Comparison of ENCODE assay signal across 35 cellular contexts in genomic region chr19:723714-724113, GRCh38. TPM values are rescaled to one million over a fixed set of nuclear protein-coding genes. Genes with fewer than 3 reads are reported as not detected.
"Had no signal": no experiment of that assay in that cellular context is flagged by ENCODE, and none has a peak within 500 bp of the region (broad histone marks: within the 10 kb centered on the region; RNA-seq: fewer than 3 reads in every experiment).

No MANE protein-coding gene starts in this region.

- H3K27ac Mint-ChIP-seq: activated CD4-positive, alpha-beta memory T cell treated with anti-CD3 and anti-CD28 coated beads, Interleukin-2, amount 10 ng/mL, durations not matched to agents 7 days and 5 days; activated CD4-positive, alpha-beta T cell treated with anti-CD3 and anti-CD28 coated beads for 36 hours; activated CD4-positive, alpha-beta T cell treated with anti-CD3 and anti-CD28 coated beads, Interleukin-2, amount 10 ng/mL, durations not matched to agents 24 days and 14 days; activated naive CD8-positive, alpha-beta T cell treated with anti-CD3 and anti-CD28 coated beads for 36 hours; activated naive CD8-positive, alpha-beta T cell treated with anti-CD3 and anti-CD28 coated beads, Interleukin-2, amount 50 U/mL, for 24 hours; activated T-cell treated with anti-CD3 and anti-CD28 coated beads, Interleukin-2, amount 50 U/mL, for 24 hours; activated T-cell treated with anti-CD3 and anti-CD28 coated beads, Interleukin-2, amount 50 U/mL, for 72 hours had no signal

- H3K27ac ChIP-seq: body of pancreas, colonic mucosa, epithelial cell of prostate had no signal

- H3K9me3 Mint-ChIP-seq: activated CD4-positive, alpha-beta memory T cell treated with anti-CD3 and anti-CD28 coated beads, Interleukin-2, amount 10 ng/mL, durations not matched to agents 7 days and 5 days; activated CD4-positive, alpha-beta T cell treated with anti-CD3 and anti-CD28 coated beads, Interleukin-2, amount 10 ng/mL, durations not matched to agents 24 days and 14 days; activated naive CD8-positive, alpha-beta T cell treated with anti-CD3 and anti-CD28 coated beads for 36 hours; activated naive CD8-positive, alpha-beta T cell treated with anti-CD3 and anti-CD28 coated beads, Interleukin-2, amount 50 U/mL, for 24 hours; activated T-cell treated with anti-CD3 and anti-CD28 coated beads, Interleukin-2, amount 50 U/mL, for 24 hours; activated T-cell treated with anti-CD3 and anti-CD28 coated beads, Interleukin-2, amount 50 U/mL, for 72 hours had no signal

- FAIRE-seq: endometrium, endothelial cell of umbilical vein had no signal

- H3K36me3 Mint-ChIP-seq: activated naive CD8-positive, alpha-beta T cell treated with anti-CD3 and anti-CD28 coated beads for 36 hours had no signal

- H3K4me3 Mint-ChIP-seq: activated CD4-positive, alpha-beta memory T cell treated with anti-CD3 and anti-CD28 coated beads, Interleukin-2, amount 10 ng/mL, durations not matched to agents 7 days and 5 days; activated CD4-positive, alpha-beta T cell treated with anti-CD3 and anti-CD28 coated beads for 36 hours; activated CD4-positive, alpha-beta T cell treated with anti-CD3 and anti-CD28 coated beads, Interleukin-2, amount 10 ng/mL, durations not matched to agents 24 days and 14 days; activated naive CD8-positive, alpha-beta T cell treated with anti-CD3 and anti-CD28 coated beads for 36 hours; activated naive CD8-positive, alpha-beta T cell treated with anti-CD3 and anti-CD28 coated beads, Interleukin-2, amount 50 U/mL, for 24 hours; activated T-cell treated with anti-CD3 and anti-CD28 coated beads, Interleukin-2, amount 50 U/mL, for 24 hours; activated T-cell treated with anti-CD3 and anti-CD28 coated beads, Interleukin-2, amount 50 U/mL, for 72 hours had no signal

- ATAC-seq: activated CD4-positive, alpha-beta T cell treated with anti-CD3 and anti-CD28 coated beads for 36 hours; activated naive CD8-positive, alpha-beta T cell treated with anti-CD3 and anti-CD28 coated beads, Interleukin-2, amount 50 U/mL, for 24 hours; activated T-cell treated with anti-CD3 and anti-CD28 coated beads, Interleukin-2, amount 50 U/mL, for 72 hours; body of pancreas; gastroesophageal sphincter had no signal

- H3K9me3 ChIP-seq: adrenal gland, body of pancreas, colonic mucosa, esophagus squamous epithelium, gastroesophageal sphincter had no signal

- H3K4me1 Mint-ChIP-seq: activated CD4-positive, alpha-beta memory T cell treated with anti-CD3 and anti-CD28 coated beads, Interleukin-2, amount 10 ng/mL, durations not matched to agents 7 days and 5 days; activated CD4-positive, alpha-beta T cell treated with anti-CD3 and anti-CD28 coated beads for 36 hours; activated CD4-positive, alpha-beta T cell treated with anti-CD3 and anti-CD28 coated beads, Interleukin-2, amount 10 ng/mL, durations not matched to agents 24 days and 14 days; activated naive CD8-positive, alpha-beta T cell treated with anti-CD3 and anti-CD28 coated beads for 36 hours; activated naive CD8-positive, alpha-beta T cell treated with anti-CD3 and anti-CD28 coated beads, Interleukin-2, amount 50 U/mL, for 24 hours had no signal

- DNase-seq: activated CD4-positive, alpha-beta memory T cell treated with anti-CD3 and anti-CD28 coated beads, Interleukin-2, amount 10 ng/mL, durations not matched to agents 7 days and 5 days; activated CD4-positive, alpha-beta T cell treated with anti-CD3 and anti-CD28 coated beads for 36 hours; activated CD4-positive, alpha-beta T cell treated with anti-CD3 and anti-CD28 coated beads, Interleukin-2, amount 10 ng/mL, durations not matched to agents 24 days and 14 days; activated CD4-positive, alpha-beta T cell treated with anti-CD3 and anti-CD28 coated beads, Interleukin-2, amount 50 U/mL, for 4 hours; activated CD4-positive, CD25-positive, alpha-beta regulatory T cell; activated CD4-positive, CD25-positive, alpha-beta regulatory T cell treated with anti-CD3 and anti-CD28 coated beads, Interleukin-2, amount 50 U/mL, for 72 hours; activated CD8-positive, alpha-beta memory T cell treated with anti-CD3 and anti-CD28 coated beads, Interleukin-2, amount 50 U/mL, for 48 hours; activated gamma-delta T cell; activated naive CD4-positive, alpha-beta T cell; activated naive CD4-positive, alpha-beta T cell treated with anti-CD3 and anti-CD28 coated beads, Interleukin-2, amount 50 U/mL, for 16 hours; activated naive CD8-positive, alpha-beta T cell treated with anti-CD3 and anti-CD28 coated beads for 36 hours; activated naive CD8-positive, alpha-beta T cell treated with anti-CD3 and anti-CD28 coated beads, Interleukin-2, amount 50 U/mL, for 24 hours; activated T-cell treated with anti-CD3 and anti-CD28 coated beads for 4 hours; activated T-cell treated with anti-CD3 and anti-CD28 coated beads, Interleukin-2, amount 50 U/mL, for 24 hours; activated T-cell treated with anti-CD3 and anti-CD28 coated beads, Interleukin-2, amount 50 U/mL, for 72 hours; adrenal gland; body of pancreas; central memory CD4-positive, alpha-beta T cell; cerebellar nuclear complex; colonic mucosa; effector CD8-positive, alpha-beta T cell; esophagus squamous epithelium; foreskin melanocyte; T-helper 2 cell had no signal

- H3K36me3 ChIP-seq: adrenal gland, colonic mucosa, esophagus squamous epithelium had no signal

- H3K4me1 ChIP-seq: colonic mucosa had no signal

- H3K27me3 ChIP-seq: adrenal gland had no signal

- H3K4me3 ChIP-seq: adrenal gland, body of pancreas, colonic mucosa, esophagus squamous epithelium, gastroesophageal sphincter had no signal

RNA-seq across cellular contexts. Expression of gene PALM, which starts 15.0 kb away (rescaled TPM):
- total RNA-seq: activated CD4-positive, alpha-beta memory T cell treated with anti-CD3 and anti-CD28 coated beads, Interleukin-2, amount 10 ng/mL, durations not matched to agents 7 days and 5 days; activated CD4-positive, alpha-beta T cell treated with anti-CD3 and anti-CD28 coated beads, Interleukin-2, amount 10 ng/mL, durations not matched to agents 24 days and 14 days; activated naive CD8-positive, alpha-beta T cell treated with anti-CD3 and anti-CD28 coated beads for 36 hours; T-helper 1 cell treated with Interleukin-12 subunit alpha and Interleukin-12 subunit beta and Interleukin-4 antibody, amounts not matched to agents 30 ng/mL and 1 ng/mL, for 36 hours had no signal

RNA-seq across cellular contexts. Expression of gene MISP, which starts 27.2 kb away (rescaled TPM):
- total RNA-seq: activated CD4-positive, alpha-beta memory T cell treated with anti-CD3 and anti-CD28 coated beads, Interleukin-2, amount 10 ng/mL, durations not matched to agents 7 days and 5 days; activated CD4-positive, alpha-beta T cell treated with anti-CD3 and anti-CD28 coated beads, Interleukin-2, amount 10 ng/mL, durations not matched to agents 24 days and 14 days; activated T-cell treated with anti-CD3 and anti-CD28 coated beads, Interleukin-2, amount 50 U/mL, for 72 hours; dermis microvascular lymphatic vessel endothelial cell; endothelial cell of umbilical vein; fibroblast of lung; T-helper 1 cell treated with Interleukin-12 subunit alpha and Interleukin-12 subunit beta and Interleukin-4 antibody, amounts not matched to agents 30 ng/mL and 1 ng/mL, for 36 hours had no signal
- polyA plus RNA-seq: endothelial cell of umbilical vein, fibroblast of lung had no signal

RNA-seq across cellular contexts. Expression of gene PRSS57, which starts 28.5 kb away (rescaled TPM):
- total RNA-seq: activated CD4-positive, alpha-beta memory T cell treated with anti-CD3 and anti-CD28 coated beads, Interleukin-2, amount 10 ng/mL, durations not matched to agents 7 days and 5 days; activated CD4-positive, alpha-beta T cell treated with anti-CD3 and anti-CD28 coated beads for 36 hours; activated CD4-positive, alpha-beta T cell treated with anti-CD3 and anti-CD28 coated beads, Interleukin-2, amount 10 ng/mL, durations not matched to agents 24 days and 14 days; activated naive CD8-positive, alpha-beta T cell treated with anti-CD3 and anti-CD28 coated beads for 36 hours; aorta; body of pancreas; colonic mucosa; dermis microvascular lymphatic vessel endothelial cell; endothelial cell of umbilical vein; esophagus squamous epithelium; fibroblast of lung; fibroblast of villous mesenchyme; gastroesophageal sphincter; glomerular endothelial cell; T-helper 1 cell treated with Interleukin-12 subunit alpha and Interleukin-12 subunit beta and Interleukin-4 antibody, amounts not matched to agents 30 ng/mL and 1 ng/mL, for 36 hours had no signal
- polyA plus RNA-seq: aorta, endothelial cell of umbilical vein, esophagus, fibroblast of lung had no signal
